In the genomic region with DNA sequence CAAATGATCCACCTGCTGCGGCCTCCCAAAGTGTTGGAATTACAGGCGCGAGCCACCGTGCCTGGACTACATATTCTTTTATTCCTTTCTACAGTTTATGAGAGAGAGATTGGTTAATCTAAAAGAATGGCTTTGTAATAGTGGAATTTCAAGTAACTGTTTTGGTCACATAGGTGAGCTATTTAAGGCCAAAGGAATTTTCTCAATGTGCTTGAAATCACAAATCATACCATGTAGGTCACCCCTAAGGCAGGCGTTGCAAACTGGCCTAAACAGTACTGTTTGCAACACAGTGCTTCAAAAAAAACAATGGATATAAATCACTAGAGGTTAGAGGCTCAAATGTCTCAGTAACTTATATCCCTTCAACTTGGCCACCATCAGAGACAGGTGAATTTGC, we compare ENCODE assay signal across 31 cellular contexts.
DNase-seq lines count a peak whose midpoint lies in the region; ATAC-seq and TF ChIP-seq lines count a peak whose summit lies in the region.
"Had no signal": no experiment of that assay in that cellular context is flagged by ENCODE, and none has a peak within 500 bp of the region (broad histone marks: within the 10 kb centered on the region; RNA-seq: fewer than 3 reads in every experiment).

No MANE protein-coding gene starts in this region.

- no peak for TF ChIP-seq CTCF in epithelial cell of proximal tubule (conservative IDR thresholded peaks at IDR 0.05; ENCODE audit: low read depth, low read length)
- TF ChIP-seq CTCF in colonic mucosa (IDR thresholded peaks at IDR 0.05), result no peak

- H3K4me1 ChIP-seq in colonic mucosa, result no peaks in the 10 kb centered on the region
- H3K4me1 ChIP-seq: A549; BLaER1; BLaER1 treated with 17β-estradiol and CSF1 and Interleukin-3, amounts not matched to agents 10 nM and 100 nM had no signal

- no peak for ATAC-seq in HG02852 (IDR thresholded peaks at IDR 0.05; ENCODE audit: unreplicated experiment)
- ATAC-seq: A549; CD8-positive, alpha-beta T cell had no signal

- no peak overlapping the region for H3K4me3 ChIP-seq in epithelial cell of proximal tubule (ENCODE audit: low read depth, low read length)
- no peak overlapping the region for H3K4me3 ChIP-seq in colonic mucosa
- H3K4me3 ChIP-seq: A549; BLaER1; BLaER1 treated with 17β-estradiol and CSF1 and Interleukin-3, amounts not matched to agents 10 nM and 100 nM had no signal

- H3K9ac ChIP-seq in colonic mucosa (ENCODE audit: low read depth in 2 of 2, low read length in 2 of 2), result no peak overlapping the region
- H3K9ac ChIP-seq: BLaER1; BLaER1 treated with 17β-estradiol and CSF1 and Interleukin-3, amounts not matched to agents 10 nM and 100 nM had no signal

- no peaks in the 10 kb centered on the region for H3K9me3 ChIP-seq in colonic mucosa
- H3K9me3 ChIP-seq: A549, BE2C, BLaER1, Caco-2 had no signal

- no peaks in the 10 kb centered on the region for H3K27me3 ChIP-seq in colonic mucosa
- H3K27me3 ChIP-seq: BE2C; BLaER1; BLaER1 treated with 17β-estradiol and CSF1 and Interleukin-3, amounts not matched to agents 10 nM and 100 nM had no signal

- no peak overlapping the region for H3K27ac ChIP-seq in colonic mucosa
- H3K27ac ChIP-seq: 22Rv1; A549; BLaER1; BLaER1 treated with 17β-estradiol and CSF1 and Interleukin-3, amounts not matched to agents 10 nM and 100 nM; C4-2B had no signal

- H3K36me3 ChIP-seq in colonic mucosa, result no peaks in the 10 kb centered on the region
- H3K36me3 ChIP-seq: BE2C; BLaER1; BLaER1 treated with 17β-estradiol and CSF1 and Interleukin-3, amounts not matched to agents 10 nM and 100 nM had no signal

- peak; percentile 16 for DNase-seq in epithelial cell of proximal tubule (ENCODE audit: low read depth)
- DNase-seq in left kidney (ENCODE audit: low read depth, low spot score), result peak; percentile 5
- DNase-seq in renal cortical epithelial cell (ENCODE audit: low read depth), result peak; percentile 90
- DNase-seq in colonic mucosa, result no peak
- no peak for DNase-seq in NCI-H2029 treated with DMSO at 0.1 percent for 48 hours (lab: John Stamatoyannopoulos, UW)
- DNase-seq: 8988T; ACHN; AML-193; BE2C; C1 segment of cervical spinal cord; Caco-2; Calu3; CD4-positive, alpha-beta memory T cell; CD4-positive, alpha-beta T cell; CD4-positive, CD25-positive, alpha-beta regulatory T cell; CD8-positive, alpha-beta memory T cell; CD8-positive, alpha-beta T cell; COR-L47; DMS 273 treated with DMSO at 0.1 percent for 48 hours; DMS153; DMS53; DMS79; DMS79 treated with DMSO at 0.1 percent for 48 hours; DND-41; EL had no signal

- intact Hi-C loops in colonic mucosa (cut with DNase I), result no loop called here

Comparison
In these comparisons a context has a peak if more than half of its experiments do, and no peak if none do; other contexts are left out.
1. DNase-seq: peak in epithelial cell of proximal tubule (single experiment), left kidney (single experiment) and renal cortical epithelial cell (single experiment); none in colonic mucosa (single experiment) and NCI-H2029 treated with DMSO at 0.1 percent for 48 hours (single experiment).